6 cellular contexts compared by ENCODE assay signal in genomic region chr2:96160366-96160765, GRCh38. TPM values are rescaled to one million over a fixed set of nuclear protein-coding genes. Genes with fewer than 3 reads are reported as not detected.
"Had no signal": no experiment of that assay in that cellular context is flagged by ENCODE, and none has a peak within 500 bp of the region (broad histone marks: within the 10 kb centered on the region; RNA-seq: fewer than 3 reads in every experiment).

No MANE protein-coding gene starts in this region.

RNA-seq across cellular contexts. Expression of gene ASTL, which starts 22.1 kb away (rescaled TPM):
- total RNA-seq: bronchial epithelial cell; LHCN-M2; NCI-H460; RPMI7951; SJCRH30; T-helper 2 cell treated with Interferon-gamma antibody and Interleukin-4, amounts not matched to agents 100 ng/mL and 5 ng/mL, for 36 hours had no signal

RNA-seq across cellular contexts. Expression of gene ADRA2B, which starts 44.0 kb away (rescaled TPM):
- total RNA-seq: bronchial epithelial cell, LHCN-M2, NCI-H460, RPMI7951, SJCRH30 had no signal
